In the genomic region with DNA sequence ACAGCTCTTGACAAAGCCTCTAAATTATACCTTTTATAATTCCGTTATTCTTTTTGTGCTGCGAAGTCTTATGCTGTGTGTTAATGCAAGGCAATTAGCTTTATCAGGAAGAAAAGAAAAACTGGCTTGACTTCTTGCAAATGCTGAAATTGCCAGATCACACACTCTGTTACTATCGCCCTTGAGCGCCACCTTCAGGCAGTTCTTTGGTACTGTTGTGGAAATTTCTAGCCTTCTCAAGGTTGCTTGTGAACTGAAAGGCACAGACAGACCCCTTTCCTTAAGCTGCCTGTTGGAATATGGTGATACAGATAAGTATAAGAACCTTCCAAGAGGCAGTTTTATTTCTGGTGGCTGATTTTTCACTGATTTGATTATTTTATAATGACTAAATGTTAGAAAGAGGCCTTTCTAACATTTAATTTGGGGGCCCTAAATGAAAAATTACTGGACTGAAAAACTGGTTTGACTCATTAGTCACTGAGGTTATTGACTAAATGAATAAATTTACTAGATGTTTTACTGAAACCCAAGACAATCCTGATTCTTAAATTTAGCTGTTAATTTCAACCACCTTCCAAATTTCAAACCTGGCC, we compare ENCODE assay signal across 8 cellular contexts.
DNase-seq lines count a peak whose midpoint lies in the region; ATAC-seq and TF ChIP-seq lines count a peak whose summit lies in the region.

No MANE protein-coding gene starts in this region.

- no peaks in the 10 kb centered on the region for H3K9me2 ChIP-seq in OCI-LY1 (ENCODE audit: low read depth, low read length)

- TF ChIP-seq POLR2A in erythroblast (IDR thresholded peaks at IDR 0.05; ENCODE audit: low read length), result no peak

- no peaks in the 10 kb centered on the region for H3K27me3 ChIP-seq in OCI-LY1 (ENCODE audit: insufficient read depth, low read length)

- POLR2A ChIA-PET in naive thymus-derived CD8-positive, alpha-beta T cell (lab: Charles Lee), result interaction anchor here (0.6 to 9.7 kb wide), 11 partner anchors 8 to 236 kb away, joined by 3 to 206 read pairs (median 5); a partner anchor contains a TSS

- H3K4me3 ChIP-seq in OCI-LY1 (ENCODE audit: low read depth, low read length, poor library complexity, severe bottlenecking), result no peak overlapping the region

- no peak overlapping the region for H3K27ac ChIP-seq in OCI-LY1 (ENCODE audit: low read depth, low read length, poor library complexity, severe bottlenecking)

- no peaks in the 10 kb centered on the region for H3K36me3 ChIP-seq in OCI-LY1 (ENCODE audit: insufficient read depth, low read length)

- H3K4me1 Mint-ChIP-seq in naive thymus-derived CD8-positive, alpha-beta T cell, result peaks cover 36 to 72% (median 64%) of the 10 kb centered on the region in 4 donors
- H3K4me1 Mint-ChIP-seq in stimulated activated naive CD8-positive, alpha-beta T cell treated with anti-CD3 and anti-CD28 coated beads, Interleukin-15, Interleukin-2, amounts not matched to agents 100 ng/mL and 50 ng/mL, for 24 hours (ENCODE audit: low read depth), result peaks cover 75% of the 10 kb centered on the region

- H3K4me1 ChIP-seq in OCI-LY1 (ENCODE audit: insufficient read depth, low read length, severe bottlenecking), result no peaks in the 10 kb centered on the region

- TF ChIP-seq CTCF in OCI-LY1 (IDR thresholded peaks at IDR 0.05; ENCODE audit: low read length), result peak; percentile 81

- no peaks in the 10 kb centered on the region for H3K36me3 Mint-ChIP-seq in naive thymus-derived CD8-positive, alpha-beta T cell
- no peaks in the 10 kb centered on the region for H3K36me3 Mint-ChIP-seq in stimulated activated naive CD8-positive, alpha-beta T cell treated with anti-CD3 and anti-CD28 coated beads, Interleukin-15, Interleukin-2, amounts not matched to agents 100 ng/mL and 50 ng/mL, for 24 hours (ENCODE audit: low read depth)

- H3K9ac ChIP-seq in OCI-LY1 (ENCODE audit: low read length), result no peak overlapping the region

- H3K27me3 Mint-ChIP-seq in naive thymus-derived CD8-positive, alpha-beta T cell, result no peaks in the 10 kb centered on the region
- H3K27me3 Mint-ChIP-seq in stimulated activated naive CD8-positive, alpha-beta T cell treated with anti-CD3 and anti-CD28 coated beads, Interleukin-15, Interleukin-2, amounts not matched to agents 100 ng/mL and 50 ng/mL, for 24 hours, result no peaks in the 10 kb centered on the region

- no peaks in the 10 kb centered on the region for H3K9me3 ChIP-seq in OCI-LY1 (ENCODE audit: low read length)

- DNase-seq in NCI-H2196 (lab: John Stamatoyannopoulos, UW; ENCODE audit: unreplicated experiment), result peak; percentile 21
- no peak for DNase-seq in NCI-H2196 treated with DMSO at 0.1 percent for 48 hours (lab: John Stamatoyannopoulos, UW; ENCODE audit: unreplicated experiment)
- DNase-seq in activated T-cell treated with anti-CD3 and anti-CD28 coated beads for 1 hour (ENCODE audit: low read depth), result peak; percentile 81
- peak; percentile 71 to 81 for DNase-seq in erythroblast (lab: John Stamatoyannopoulos, UW)
- DNase-seq in naive thymus-derived CD8-positive, alpha-beta T cell, result peak; percentile 72 to 87 (median 79)

- H3K79me2 ChIP-seq in OCI-LY1 (ENCODE audit: insufficient read depth, low read length), result no peaks in the 10 kb centered on the region

- no peak overlapping the region for H3K4me2 ChIP-seq in OCI-LY1 (ENCODE audit: low read length)

- 0 out of 2 replicates have a peak overlapping the region, but pooled peaks have one; percentile 17 for H2AFZ ChIP-seq in OCI-LY1 (ENCODE audit: low read length)

- H3K4me3 Mint-ChIP-seq in naive thymus-derived CD8-positive, alpha-beta T cell, result peak overlapping the region in 6 of 10 donors; percentile 0 to 60 (median 44)
- no peak overlapping the region for H3K4me3 Mint-ChIP-seq in stimulated activated naive CD8-positive, alpha-beta T cell treated with anti-CD3 and anti-CD28 coated beads, Interleukin-15, Interleukin-2, amounts not matched to agents 100 ng/mL and 50 ng/mL, for 24 hours

- peak; percentile 53 for ATAC-seq in HG03342 (IDR thresholded peaks at IDR 0.05; ENCODE audit: unreplicated experiment)
- ATAC-seq in naive thymus-derived CD8-positive, alpha-beta T cell, result peak; percentile 24 to 26

- H3F3A ChIP-seq in OCI-LY1 (ENCODE audit: insufficient read depth, low read length), result no peaks in the 10 kb centered on the region

- H4K20me1 ChIP-seq in OCI-LY1 (ENCODE audit: insufficient read depth, low read length), result no peaks in the 10 kb centered on the region

- no peaks in the 10 kb centered on the region for H3K9me3 Mint-ChIP-seq in naive thymus-derived CD8-positive, alpha-beta T cell
- H3K9me3 Mint-ChIP-seq in stimulated activated naive CD8-positive, alpha-beta T cell treated with anti-CD3 and anti-CD28 coated beads, Interleukin-15, Interleukin-2, amounts not matched to agents 100 ng/mL and 50 ng/mL, for 24 hours, result no peaks in the 10 kb centered on the region

- H3K27ac Mint-ChIP-seq in naive thymus-derived CD8-positive, alpha-beta T cell, result peak overlapping the region in 9 of 10 donors; percentile 40 to 97 (median 87)
- peak overlapping the region; percentile 53 for H3K27ac Mint-ChIP-seq in stimulated activated naive CD8-positive, alpha-beta T cell treated with anti-CD3 and anti-CD28 coated beads, Interleukin-15, Interleukin-2, amounts not matched to agents 100 ng/mL and 50 ng/mL, for 24 hours
